In genomic region chr3:98188553-98188952, GRCh38 we compare ENCODE assay signal across 8 cellular contexts. TPM values are rescaled to one million over a fixed set of nuclear protein-coding genes. Genes with fewer than 3 reads are reported as not detected.
DNase-seq lines count a peak whose midpoint lies in the region; ATAC-seq and TF ChIP-seq lines count a peak whose summit lies in the region.

No MANE protein-coding gene starts in this region.

- no peaks in the 10 kb centered on the region for H3K4me1 ChIP-seq in foreskin keratinocyte

- no peaks in the 10 kb centered on the region for H3K27me3 ChIP-seq in foreskin keratinocyte

- peak; percentile 44 for TF ChIP-seq CTCF in foreskin keratinocyte (conservative IDR thresholded peaks at IDR 0.05)

- ATAC-seq in GM21717 (IDR thresholded peaks at IDR 0.05; ENCODE audit: unreplicated experiment) (peak; percentile 91), foreskin keratinocyte (peak; percentile 28), GM19397 (IDR thresholded peaks at IDR 0.05; ENCODE audit: unreplicated experiment) (no peak)

- no peak overlapping the region for H3K27ac ChIP-seq in foreskin keratinocyte

- DNase-seq in ELR (ENCODE audit: low read depth) (peak; percentile 33), NCI-H460 (ENCODE audit: extremely low read depth, low read depth) (peak; percentile 1), foreskin keratinocyte (peak in 1 of 2 donors; percentile 12), OCI-M2 (lab: John Stamatoyannopoulos, UW; ENCODE audit: unreplicated experiment) (no peak), NCI-H1930 (lab: John Stamatoyannopoulos, UW) (no peak), activated gamma-delta T cell (lab: John Stamatoyannopoulos, UW) (no peak)

RNA-seq across cellular contexts. Expression of gene OR5H15, which starts 22.1 kb away (rescaled TPM):
- total RNA-seq in NCI-H460 (2014; rRNA removed; shearing (Covaris generic)) = not detected in 2 replicates
- polyA plus RNA-seq in NCI-H460 (2014; cell fraction: nucleus; rRNA removed) = not detected in 2 replicates
- total RNA-seq in foreskin keratinocyte = not detected in 2 replicates
- not detected in 2 replicates for polyA plus RNA-seq in foreskin keratinocyte

RNA-seq across cellular contexts. Expression of gene OR5H14, which starts 41.3 kb away (rescaled TPM):
- total RNA-seq in NCI-H460 (2014; rRNA removed; shearing (Covaris generic)) = not detected in 2 replicates
- polyA plus RNA-seq in NCI-H460 (2014; cell fraction: nucleus; rRNA removed) = not detected in 2 replicates
- not detected in 2 replicates for total RNA-seq in foreskin keratinocyte
- polyA plus RNA-seq in foreskin keratinocyte = not detected in 2 replicates

RNA-seq across cellular contexts. Expression of gene OR5H1, which starts 58.0 kb away (rescaled TPM):
- not detected in 2 replicates for total RNA-seq in NCI-H460 (2014; rRNA removed; shearing (Covaris generic))
- polyA plus RNA-seq in NCI-H460 (2014; cell fraction: nucleus; rRNA removed) = not detected in 2 replicates
- not detected in 2 replicates for total RNA-seq in foreskin keratinocyte
- not detected in 2 replicates for polyA plus RNA-seq in foreskin keratinocyte

Comparison
In these comparisons a context has a peak if more than half of its experiments do, and no peak if none do; other contexts are left out.
1. DNase-seq: peak in ELR (single experiment) and NCI-H460 (single experiment); none in OCI-M2 (single experiment), NCI-H1930 (0 of 2) and activated gamma-delta T cell (single experiment).